In genomic region chr13:91817250-91817649, GRCh38 we compare ENCODE assay signal across 14 cellular contexts.
DNase-seq lines count a peak whose midpoint lies in the region; ATAC-seq and TF ChIP-seq lines count a peak whose summit lies in the region.
"Had no signal": no experiment of that assay in that cellular context is flagged by ENCODE, and none has a peak within 500 bp of the region (broad histone marks: within the 10 kb centered on the region; RNA-seq: fewer than 3 reads in every experiment).

No MANE protein-coding gene starts in this region.

- WGBS in liver, result 72% methylated on average over 5 of the region's 5 CpGs
- 31 to 42% methylated on average over 5 of the region's 5 CpGs for WGBS in aorta, 2 donors

- intact Hi-C loops in aorta (cut with DNase I), result no loop called here

- peak; percentile 47 to 57 for TF ChIP-seq RAD21 in liver (IDR thresholded peaks at IDR 0.05)

- no peak overlapping the region for H3K27ac ChIP-seq in VCaP
- H3K27ac ChIP-seq in liver (ENCODE audit: low read depth in 1 of 2, low read length in 2 of 2), result no peak overlapping the region
- no peak overlapping the region for H3K27ac ChIP-seq in aorta (ENCODE audit: low read depth in 1 of 2, low read length in 2 of 2)

- H3K27me3 ChIP-seq in liver (ENCODE audit: control insufficient read depth in 4 of 4, insufficient read depth in 4 of 4, low read length in 3 of 4), result no peaks in the 10 kb centered on the region
- H3K27me3 ChIP-seq in aorta (ENCODE audit: control insufficient read depth in 1 of 2, insufficient read depth in 2 of 2, low read length in 1 of 2), result no peaks in the 10 kb centered on the region

- H3K9me3 ChIP-seq in liver (ENCODE audit: control insufficient read depth in 4 of 4, low read length in 3 of 4) (no peaks in the 10 kb centered on the region), aorta (ENCODE audit: control insufficient read depth, low read length) (no peaks in the 10 kb centered on the region)

- ATAC-seq in GM19351 (IDR thresholded peaks at IDR 0.05; ENCODE audit: unreplicated experiment) (no peak), aorta (ENCODE audit: low FRiP score) (no peak)
- ATAC-seq: activated T-helper 17 cell treated with anti-CD3 and anti-CD28 coated beads, Interleukin-2, amount 50 U/mL, for 72 hours; sciatic nerve; stimulated activated memory B cell treated with anti-CD40 and anti-IgM and Interleukin-4, amounts not matched to agents 10 μg/mL and 1 μg/mL and 100 μg/mL, for 72 hours; T-cell had no signal

- H3K4me1 ChIP-seq in liver (ENCODE audit: control insufficient read depth in 4 of 4, insufficient read depth in 4 of 4, low read length in 3 of 4) (no peaks in the 10 kb centered on the region), aorta (ENCODE audit: control insufficient read depth in 1 of 2, insufficient read depth in 2 of 2, low read length in 2 of 2) (no peaks in the 10 kb centered on the region)

- H3K36me3 ChIP-seq in liver (ENCODE audit: control insufficient read depth in 4 of 4, insufficient read depth in 3 of 4, low read depth in 1 of 4, low read length in 3 of 4) (no peaks in the 10 kb centered on the region), aorta (ENCODE audit: control insufficient read depth in 1 of 2, insufficient read depth in 2 of 2, low read length in 1 of 2) (no peaks in the 10 kb centered on the region)

- H3K4me3 ChIP-seq in liver (ENCODE audit: low read depth in 1 of 3, low read length in 3 of 3), result no peak overlapping the region
- no peak overlapping the region for H3K4me3 ChIP-seq in aorta (ENCODE audit: low read length in 2 of 2)

- DNase-seq in D341Med (ENCODE audit: low spot score), result peak; percentile 20
- DNase-seq in NCI-H1092 treated with DMSO at 0.1 percent for 48 hours (lab: John Stamatoyannopoulos, UW), result peak; percentile 62
- DNase-seq in GM03348 (ENCODE audit: low spot score), result no peak
- DNase-seq in aorta, result no peak
- DNase-seq in activated CD8-positive, alpha-beta memory T cell treated with anti-CD3 and anti-CD28 coated beads, Interleukin-2, amount 50 U/mL, for 48 hours, result no peak
- DNase-seq: DMS79 treated with DMSO at 0.1 percent for 48 hours, kidney glomerular epithelial cell, T-cell had no signal

- TF ChIP-seq CTCF in VCaP (conservative IDR thresholded peaks at IDR 0.05) (peak; percentile 80), liver (IDR thresholded peaks at IDR 0.05; ENCODE audit: low read depth, low read length, missing input control) (peak; percentile 13)

- H3K9ac ChIP-seq in liver (ENCODE audit: low read depth in 1 of 2, low read length in 2 of 2), result no peak overlapping the region

TF ChIP-seq in liver, 16 proteins besides CTCF, POLR2A, EP300 and RAD21:
- TF ChIP-seq JUND (IDR thresholded peaks at IDR 0.05) (no peak), EGR1 (IDR thresholded peaks at IDR 0.05; ENCODE audit: low read depth in 2 of 2) (no peak), ZBTB33 (IDR thresholded peaks at IDR 0.05) (no peak), FOXA2 (IDR thresholded peaks at IDR 0.05) (no peak), MAX (IDR thresholded peaks at IDR 0.05) (no peak), SP1 (IDR thresholded peaks at IDR 0.05) (no peak), TAF1 (conservative IDR thresholded peaks at IDR 0.05) (no peak), GABPA (IDR thresholded peaks at IDR 0.05 in 1 of 2, conservative IDR thresholded peaks at IDR 0.05 in 1 of 2) (no peak)

Comparison
In these comparisons a context has a peak if more than half of its experiments do, and no peak if none do; other contexts are left out.
1. DNase-seq: peak in D341Med (single experiment) and NCI-H1092 treated with DMSO at 0.1 percent for 48 hours (single experiment); none in GM03348 (single experiment), aorta (0 of 2) and activated CD8-positive, alpha-beta memory T cell treated with anti-CD3 and anti-CD28 coated beads, Interleukin-2, amount 50 U/mL, for 48 hours (single experiment).